11 cellular contexts compared by ENCODE assay signal in the genomic region with DNA sequence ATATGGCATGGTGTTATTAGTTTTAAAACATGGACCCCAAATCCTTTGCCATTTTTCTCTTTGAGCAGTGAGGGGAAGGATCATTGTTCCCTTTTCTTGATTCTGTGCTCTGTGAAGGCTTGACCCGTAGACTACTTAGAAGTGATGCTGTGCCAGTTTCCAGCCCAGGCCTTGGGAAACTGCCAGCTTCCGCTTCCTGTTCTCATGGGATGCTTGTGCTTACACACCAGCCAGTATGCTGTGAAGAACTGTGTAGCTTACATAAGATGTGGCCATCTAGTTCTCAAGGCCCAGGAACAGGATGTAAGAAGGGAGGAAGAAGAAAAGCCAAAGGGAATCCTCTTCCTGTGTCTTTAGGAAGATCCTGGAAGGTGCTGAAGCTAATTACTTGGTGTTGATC.
A peak's percentile ranks its signal among the peaks of the same experiment; 100 is the strongest.
DNase-seq lines count a peak whose midpoint lies in the region; TF ChIP-seq lines count a peak whose summit lies in the region.
"Had no signal": no experiment of that assay in that cellular context is flagged by ENCODE, and none has a peak within 500 bp of the region (broad histone marks: within the 10 kb centered on the region; RNA-seq: fewer than 3 reads in every experiment).

No MANE protein-coding gene starts in this region.

- TF ChIP-seq CTCF in AG09309 (IDR thresholded peaks at IDR 0.05; ENCODE audit: control insufficient read depth, insufficient read depth, low read depth, low read length, missing control alignments) = no peak

- no peak overlapping the region for H3K4me3 ChIP-seq in AG09309 (ENCODE audit: control insufficient read depth, low read depth, low read length)

- CTCF ChIA-PET in activated naive CD4-positive, alpha-beta T cell treated with anti-CD3 and anti-CD28 coated beads for 36 hours (lab: Charles Lee) = no interaction called here

- no peaks in the 10 kb centered on the region for H3K27me3 Mint-ChIP-seq in activated naive CD4-positive, alpha-beta T cell treated with anti-CD3 and anti-CD28 coated beads for 36 hours (ENCODE audit: low read depth)
- H3K27me3 Mint-ChIP-seq: CD4-positive, alpha-beta memory T cell; dendritic cell treated with granulocyte-macrophage colony-stimulating factor and Interleukin-4, amounts not matched to agents 40 ng/mL and 50 ng/mL, for 4 days had no signal

- no peaks in the 10 kb centered on the region for H3K9me3 Mint-ChIP-seq in activated naive CD4-positive, alpha-beta T cell treated with anti-CD3 and anti-CD28 coated beads for 36 hours
- H3K9me3 Mint-ChIP-seq: CD4-positive, alpha-beta memory T cell; dendritic cell treated with granulocyte-macrophage colony-stimulating factor and Interleukin-4, amounts not matched to agents 40 ng/mL and 50 ng/mL, for 4 days had no signal

- no peaks in the 10 kb centered on the region for H3K36me3 Mint-ChIP-seq in activated naive CD4-positive, alpha-beta T cell treated with anti-CD3 and anti-CD28 coated beads for 36 hours (ENCODE audit: low read depth)

- intact Hi-C loops in activated naive CD4-positive, alpha-beta T cell treated with anti-CD3 and anti-CD28 coated beads for 36 hours (cut with micrococcal nuclease) = no loop called here

- no peaks in the 10 kb centered on the region for H3K4me1 Mint-ChIP-seq in activated naive CD4-positive, alpha-beta T cell treated with anti-CD3 and anti-CD28 coated beads for 36 hours (ENCODE audit: low read depth)
- H3K4me1 Mint-ChIP-seq: CD4-positive, alpha-beta memory T cell had no signal

- H3K27ac Mint-ChIP-seq in activated naive CD4-positive, alpha-beta T cell treated with anti-CD3 and anti-CD28 coated beads for 36 hours = no peak overlapping the region
- H3K27ac Mint-ChIP-seq: CD4-positive, alpha-beta memory T cell; dendritic cell treated with granulocyte-macrophage colony-stimulating factor and Interleukin-4, amounts not matched to agents 40 ng/mL and 50 ng/mL, for 4 days had no signal

- H3K4me3 Mint-ChIP-seq in activated naive CD4-positive, alpha-beta T cell treated with anti-CD3 and anti-CD28 coated beads for 36 hours = no peak overlapping the region
- H3K4me3 Mint-ChIP-seq: CD4-positive, alpha-beta memory T cell; dendritic cell treated with granulocyte-macrophage colony-stimulating factor and Interleukin-4, amounts not matched to agents 40 ng/mL and 50 ng/mL, for 4 days had no signal

- DNase-seq in AG09309 (ENCODE audit: low read depth) = peak; percentile 7
- DNase-seq in RPMI7951 (ENCODE audit: low read depth) = peak; percentile 81
- DNase-seq in fibroblast of peridontal ligament (ENCODE audit: extremely low read depth) = peak; percentile 85
- peak in 44 of 56 donors; percentile 0 to 73 (median 15) for DNase-seq in nucleus accumbens (lab: John Stamatoyannopoulos, UW)
- no peak for DNase-seq in SKM-1 (lab: John Stamatoyannopoulos, UW; ENCODE audit: unreplicated experiment)
- no peak for DNase-seq in NCI-H1694 treated with DMSO at 0.1 percent for 48 hours (lab: John Stamatoyannopoulos, UW)
- DNase-seq in effector CD4-positive, alpha-beta T cell = no peak
- no peak for DNase-seq in activated naive CD4-positive, alpha-beta T cell treated with anti-CD3 and anti-CD28 coated beads for 36 hours
- DNase-seq: activated CD4-positive, CD25-positive, alpha-beta regulatory T cell; CD4-positive, alpha-beta memory T cell had no signal

Comparison
In these comparisons a context has a peak if more than half of its experiments do, and no peak if none do; other contexts are left out.
1. DNase-seq: peak in AG09309 (single experiment), RPMI7951 (single experiment), fibroblast of peridontal ligament (single experiment) and nucleus accumbens (44 of 56); none in SKM-1 (single experiment), NCI-H1694 treated with DMSO at 0.1 percent for 48 hours (single experiment), effector CD4-positive, alpha-beta T cell (single experiment) and activated naive CD4-positive, alpha-beta T cell treated with anti-CD3 and anti-CD28 coated beads for 36 hours (single experiment).